ENCODE assay signal across 8 cellular contexts in genomic region chr6:89830385-89830809, GRCh38. TPM values are rescaled to one million over a fixed set of nuclear protein-coding genes. Genes with fewer than 3 reads are reported as not detected.
A peak's percentile ranks its signal among the peaks of the same experiment; 100 is the strongest.
DNase-seq lines count a peak whose midpoint lies in the region; ATAC-seq and TF ChIP-seq lines count a peak whose summit lies in the region.

No MANE protein-coding gene starts in this region.

- H3K4me2 ChIP-seq in OCI-LY3 (ENCODE audit: low read length) = peak overlapping the region; percentile 81

- WGBS in esophagus, 2 donors = 12 to 14% methylated on average over 8 of the region's 8 CpGs

- peak overlapping the region; percentile 94 for H3K4me3 ChIP-seq in GM12865 (ENCODE audit: low read depth, low read length)
- H3K4me3 ChIP-seq in OCI-LY3 (ENCODE audit: low read length) = peak overlapping the region; percentile 95
- peak overlapping the region; percentile 64 to 92 for H3K4me3 ChIP-seq in esophagus (ENCODE audit: low read depth in 1 of 2, low read length in 2 of 2)
- H3K4me3 ChIP-seq in retinal pigment epithelial cell (ENCODE audit: low read length) = peak overlapping the region; percentile 95

- peaks cover 16% of the 10 kb centered on the region for H3K79me2 ChIP-seq in OCI-LY3 (ENCODE audit: low read length)

- H3K4me1 ChIP-seq in OCI-LY3 (ENCODE audit: low read length) = peaks cover 16% of the 10 kb centered on the region
- peaks cover 0 to 2% of the 10 kb centered on the region in 2 donors for H3K4me1 ChIP-seq in esophagus (ENCODE audit: control insufficient read depth in 2 of 2, insufficient read depth in 2 of 2, low read length in 1 of 2)

- peak overlapping the region; percentile 40; the same call in 1 of the 2 replicates for H3K27ac ChIP-seq in OCI-LY3 (ENCODE audit: low read length)
- H3K27ac ChIP-seq in esophagus (ENCODE audit: low read depth in 2 of 2, low read length in 1 of 2) = no peak overlapping the region

- TF ChIP-seq CTCF in GM12865 (IDR thresholded peaks at IDR 0.05; ENCODE audit: insufficient read depth, low read depth, low read length, missing control alignments) (no peak), OCI-LY3 (IDR thresholded peaks at IDR 0.05; ENCODE audit: low read depth, low read length) (no peak), retinal pigment epithelial cell (conservative IDR thresholded peaks at IDR 0.05; ENCODE audit: low read depth, low read length) (no peak)

- DNase-seq in GM12865 (ENCODE audit: low read depth) (no peak), retinal pigment epithelial cell (ENCODE audit: low read depth) (no peak), NCI-H226 (no peak), sciatic nerve (ENCODE audit: low spot score) (no peak), COR-L47 (lab: John Stamatoyannopoulos, UW) (no peak)

- no peak overlapping the region; the same call in 1 of the 2 replicates for H2AFZ ChIP-seq in OCI-LY3 (ENCODE audit: low read depth, low read length)

- H3K9me3 ChIP-seq in OCI-LY3 (ENCODE audit: insufficient read depth, low read length) = no peaks in the 10 kb centered on the region
- no peaks in the 10 kb centered on the region for H3K9me3 ChIP-seq in esophagus (ENCODE audit: control insufficient read depth in 2 of 2, insufficient read depth in 1 of 2, low read depth in 1 of 2, low read length in 1 of 2)

- intact Hi-C loops in sciatic nerve (cut with DNase I) = no loop called here

- H3K27me3 ChIP-seq in OCI-LY3 (ENCODE audit: low read depth, low read length) (no peaks in the 10 kb centered on the region), esophagus (ENCODE audit: control insufficient read depth in 1 of 2, insufficient read depth in 2 of 2, low read length in 2 of 2) (no peaks in the 10 kb centered on the region)

- H3K36me3 ChIP-seq in OCI-LY3 (replicated peaks; ENCODE audit: low read depth, low read length) (peaks cover 10% of the 10 kb centered on the region), esophagus (ENCODE audit: control insufficient read depth in 2 of 2, insufficient read depth in 2 of 2, low read length in 1 of 2) (no peaks in the 10 kb centered on the region)

- ATAC-seq in GM21737 (IDR thresholded peaks at IDR 0.05; ENCODE audit: unreplicated experiment) = no peak
- no peak for ATAC-seq in sciatic nerve

- peak overlapping the region; percentile 92 for H3K9ac ChIP-seq in OCI-LY3 (ENCODE audit: low read length)

- no peaks in the 10 kb centered on the region for H4K20me1 ChIP-seq in OCI-LY3 (ENCODE audit: insufficient read depth, low read length)

RNA-seq across cellular contexts. Expression of gene CASP8AP2, which starts 0.7 kb away (rescaled TPM):
- polyA plus RNA-seq in esophagus = 1 to 10 TPM; 3.2 to 4.4 TPM
- 24.7 TPM for total RNA-seq in sciatic nerve

RNA-seq across cellular contexts. Expression of gene MDN1, which starts 10.8 kb away (rescaled TPM):
- 10 to 100 TPM; 10.1 to 23.9 TPM for polyA plus RNA-seq in esophagus
- 55.0 TPM for total RNA-seq in sciatic nerve
